ENCODE assay signal across 15 cellular contexts in genomic region chr17:50263293-50264262, GRCh38. TPM values are rescaled to one million over a fixed set of nuclear protein-coding genes. Genes with fewer than 3 reads are reported as not detected.
A peak's percentile ranks its signal among the peaks of the same experiment; 100 is the strongest.
DNase-seq lines count a peak whose midpoint lies in the region; ATAC-seq and TF ChIP-seq lines count a peak whose summit lies in the region.
"Had no signal": no experiment of that assay in that cellular context is flagged by ENCODE, and none has a peak within 500 bp of the region (broad histone marks: within the 10 kb centered on the region; RNA-seq: fewer than 3 reads in every experiment).

No MANE protein-coding gene starts in this region.

- peaks cover 18% of the 10 kb centered on the region for H3K4me1 ChIP-seq in upper lobe of right lung
- H3K4me1 ChIP-seq: colonic mucosa had no signal

- no peaks in the 10 kb centered on the region for H3K9me3 ChIP-seq in upper lobe of right lung
- H3K9me3 ChIP-seq: colonic mucosa, esophagus muscularis mucosa had no signal

- peaks cover 12% of the 10 kb centered on the region for H3K27me3 Mint-ChIP-seq in nephron (ENCODE audit: low read depth)

- ATAC-seq in upper lobe of right lung, result no peak
- ATAC-seq in GM18519 (IDR thresholded peaks at IDR 0.05; ENCODE audit: low FRiP score, unreplicated experiment), result no peak
- ATAC-seq: Right ventricle myocardium inferior had no signal

- peak; percentile 49 for DNase-seq in activated CD8-positive, alpha-beta memory T cell treated with anti-CD3 and anti-CD28 coated beads for 24 hours
- DNase-seq in activated CD8-positive, alpha-beta memory T cell treated with anti-CD3 and anti-CD28 coated beads, Interleukin-2, amount 50 U/mL, for 48 hours, result no peak
- no peak for DNase-seq in coronary artery (ENCODE audit: low spot score)
- peak; percentile 40 for DNase-seq in upper lobe of right lung
- no peak for DNase-seq in T-helper 9 cell
- DNase-seq in activated CD4-positive, alpha-beta T cell treated with anti-CD3 and anti-CD28 coated beads, Interleukin-2, amount 50 U/mL, for 4 hours, result no peak
- DNase-seq: activated naive CD8-positive, alpha-beta T cell treated with anti-CD3 and anti-CD28 coated beads, Interleukin-2, amount 10 ng/mL, durations not matched to agents 7 days and 5 days; NCI-H1930; NCI-H774 had no signal

- H3K4me3 Mint-ChIP-seq in nephron, result peak overlapping the region; percentile 56 to 75 (median 56)
- H3K4me3 Mint-ChIP-seq: activated naive CD8-positive, alpha-beta T cell treated with anti-CD3 and anti-CD28 coated beads, Interleukin-2, amount 10 ng/mL, durations not matched to agents 7 days and 5 days had no signal

- H3K36me3 ChIP-seq in upper lobe of right lung, result no peaks in the 10 kb centered on the region
- H3K36me3 ChIP-seq: colonic mucosa, esophagus muscularis mucosa had no signal

- intact Hi-C loops in upper lobe of right lung (cut with DNase I), result no loop called here

- H3K27ac Mint-ChIP-seq in nephron, result peak overlapping the region; percentile 83 to 99 (median 98)
- H3K27ac Mint-ChIP-seq: activated naive CD8-positive, alpha-beta T cell treated with anti-CD3 and anti-CD28 coated beads, Interleukin-2, amount 10 ng/mL, durations not matched to agents 7 days and 5 days had no signal

- no peaks in the 10 kb centered on the region for H3K27me3 ChIP-seq in upper lobe of right lung
- H3K27me3 ChIP-seq: colonic mucosa, esophagus muscularis mucosa had no signal

- H3K4me3 ChIP-seq in coronary artery (peak overlapping the region; percentile 8), upper lobe of right lung (no peak overlapping the region)
- H3K4me3 ChIP-seq: colonic mucosa, esophagus muscularis mucosa had no signal

- no peaks in the 10 kb centered on the region for H3K9me3 Mint-ChIP-seq in nephron
- H3K9me3 Mint-ChIP-seq: activated naive CD8-positive, alpha-beta T cell treated with anti-CD3 and anti-CD28 coated beads, Interleukin-2, amount 10 ng/mL, durations not matched to agents 7 days and 5 days had no signal

- H3K27ac ChIP-seq in coronary artery (peak overlapping the region in 1 of 2 donors; percentile 63), upper lobe of right lung (no peak overlapping the region)
- H3K27ac ChIP-seq: colonic mucosa, esophagus muscularis mucosa had no signal

- TF ChIP-seq CTCF in coronary artery (IDR thresholded peaks at IDR 0.05) (no peak), nephron (IDR thresholded peaks at IDR 0.05; ENCODE audit: unreplicated experiment in 3 of 3) (no peak), upper lobe of right lung (IDR thresholded peaks at IDR 0.05) (no peak)

- H3K36me3 Mint-ChIP-seq in nephron (ENCODE audit: low read depth), result no peaks in the 10 kb centered on the region
- H3K36me3 Mint-ChIP-seq: activated naive CD8-positive, alpha-beta T cell treated with anti-CD3 and anti-CD28 coated beads, Interleukin-2, amount 10 ng/mL, durations not matched to agents 7 days and 5 days had no signal

- peaks cover 81% of the 10 kb centered on the region for H3K4me1 Mint-ChIP-seq in nephron
- H3K4me1 Mint-ChIP-seq: activated naive CD8-positive, alpha-beta T cell treated with anti-CD3 and anti-CD28 coated beads, Interleukin-2, amount 10 ng/mL, durations not matched to agents 7 days and 5 days had no signal

RNA-seq across cellular contexts. Expression of gene TMEM92, which starts 10.7 kb away (rescaled TPM):
- 11.3 TPM for total RNA-seq in upper lobe of right lung
- total RNA-seq: activated naive CD8-positive, alpha-beta T cell treated with anti-CD3 and anti-CD28 coated beads, Interleukin-2, amount 10 ng/mL, durations not matched to agents 7 days and 5 days; mononuclear cell; Right ventricle myocardium inferior had no signal

Comparison
In these comparisons a context has a peak if more than half of its experiments do, and no peak if none do; other contexts are left out.
1. DNase-seq: peak in activated CD8-positive, alpha-beta memory T cell treated with anti-CD3 and anti-CD28 coated beads for 24 hours (single experiment) and upper lobe of right lung (single experiment); none in activated CD8-positive, alpha-beta memory T cell treated with anti-CD3 and anti-CD28 coated beads, Interleukin-2, amount 50 U/mL, for 48 hours (single experiment), coronary artery (single experiment), T-helper 9 cell (single experiment) and activated CD4-positive, alpha-beta T cell treated with anti-CD3 and anti-CD28 coated beads, Interleukin-2, amount 50 U/mL, for 4 hours (0 of 2).